ENCODE assay signal across 8 cellular contexts in genomic region chr9:83062011-83062652, GRCh38. TPM values are rescaled to one million over a fixed set of nuclear protein-coding genes. Genes with fewer than 3 reads are reported as not detected.
DNase-seq lines count a peak whose midpoint lies in the region; ATAC-seq, FAIRE-seq and TF ChIP-seq lines count a peak whose summit lies in the region.

No MANE protein-coding gene starts in this region.

- no peak for TF ChIP-seq CTCF in HFF-Myc (IDR thresholded peaks at IDR 0.05; ENCODE audit: low read depth, low read length, missing control alignments)
- TF ChIP-seq CTCF in hepatocyte (IDR thresholded peaks at IDR 0.05; ENCODE audit: poor library complexity) = no peak
- TF ChIP-seq CTCF in smooth muscle cell (IDR thresholded peaks at IDR 0.05; ENCODE audit: borderline replicate concordance, insufficient read depth, poor library complexity, severe bottlenecking) = no peak

- H3K9me2 ChIP-seq in hepatocyte (replicated peaks; ENCODE audit: insufficient read depth) = no peaks in the 10 kb centered on the region

- H3K4me3 ChIP-seq in HFF-Myc (replicated peaks; ENCODE audit: low read depth, low read length) (peak overlapping the region; percentile 49), hepatocyte (peak overlapping the region; percentile 55), smooth muscle cell (peak overlapping the region; percentile 47)

- H3K79me2 ChIP-seq in hepatocyte (peaks cover 30% of the 10 kb centered on the region), smooth muscle cell (ENCODE audit: low read depth) (no peaks in the 10 kb centered on the region)

- H3K27me3 ChIP-seq in hepatocyte (peaks cover 9% of the 10 kb centered on the region), smooth muscle cell (ENCODE audit: low read depth) (peaks cover 59% of the 10 kb centered on the region)

- no peaks in the 10 kb centered on the region for H3K9me3 ChIP-seq in hepatocyte (ENCODE audit: low read depth)
- H3K9me3 ChIP-seq in smooth muscle cell (replicated peaks; ENCODE audit: low read depth) = no peaks in the 10 kb centered on the region

- no peak for DNase-seq in HFF-Myc (ENCODE audit: extremely low read depth, low read depth)
- peak; percentile 60 for DNase-seq in RCC 7860 (ENCODE audit: low spot score)
- peak; percentile 70 for DNase-seq in hepatocyte (ENCODE audit: low spot score)
- DNase-seq in smooth muscle cell (lab: John Stamatoyannopoulos, UW; ENCODE audit: unreplicated experiment) = no peak
- DNase-seq in T-helper 2 cell = no peak
- no peak for DNase-seq in stimulated activated effector memory CD8-positive, alpha-beta T cell treated with anti-CD3 and anti-CD28 coated beads, Interleukin-12 subunit alpha, Interleukin-12 subunit beta, amount 100 ng/mL, for 72 hours (ENCODE audit: low spot score in 2 of 2)

- peaks cover 3% of the 10 kb centered on the region for H3K9me3 Mint-ChIP-seq in stimulated activated effector memory CD8-positive, alpha-beta T cell treated with anti-CD3 and anti-CD28 coated beads, Interleukin-12 subunit alpha, Interleukin-12 subunit beta, amount 100 ng/mL, for 72 hours

- H3K9ac ChIP-seq in smooth muscle cell (ENCODE audit: low read depth) = no peak overlapping the region

- FAIRE-seq in RCC 7860 (lab: Jason Lieb, UNC) = peak; percentile 10

- H3K27ac Mint-ChIP-seq in stimulated activated effector memory CD8-positive, alpha-beta T cell treated with anti-CD3 and anti-CD28 coated beads, Interleukin-12 subunit alpha, Interleukin-12 subunit beta, amount 100 ng/mL, for 72 hours = no peak overlapping the region

- H3K36me3 Mint-ChIP-seq in stimulated activated effector memory CD8-positive, alpha-beta T cell treated with anti-CD3 and anti-CD28 coated beads, Interleukin-12 subunit alpha, Interleukin-12 subunit beta, amount 100 ng/mL, for 72 hours = no peaks in the 10 kb centered on the region

- H3K4me3 Mint-ChIP-seq in stimulated activated effector memory CD8-positive, alpha-beta T cell treated with anti-CD3 and anti-CD28 coated beads, Interleukin-12 subunit alpha, Interleukin-12 subunit beta, amount 100 ng/mL, for 72 hours = no peak overlapping the region

- H3F3A ChIP-seq in smooth muscle cell (ENCODE audit: low read depth) = no peaks in the 10 kb centered on the region

- peaks cover 6% of the 10 kb centered on the region for H3K4me1 ChIP-seq in hepatocyte (ENCODE audit: insufficient read depth)
- H3K4me1 ChIP-seq in smooth muscle cell (ENCODE audit: low read depth) = peaks cover 10% of the 10 kb centered on the region

- H3K27ac ChIP-seq in hepatocyte (peak overlapping the region; percentile 94), smooth muscle cell (ENCODE audit: low read depth) (no peak overlapping the region)

- H3K4me1 Mint-ChIP-seq in stimulated activated effector memory CD8-positive, alpha-beta T cell treated with anti-CD3 and anti-CD28 coated beads, Interleukin-12 subunit alpha, Interleukin-12 subunit beta, amount 100 ng/mL, for 72 hours = no peaks in the 10 kb centered on the region

- peak overlapping the region; percentile 94 for H3K4me2 ChIP-seq in hepatocyte
- H3K4me2 ChIP-seq in smooth muscle cell = peak overlapping the region; percentile 84

- ATAC-seq in HG03280 (IDR thresholded peaks at IDR 0.05; ENCODE audit: unreplicated experiment) = no peak
- no peak for ATAC-seq in GM18511 (IDR thresholded peaks at IDR 0.05; ENCODE audit: unreplicated experiment)
- no peak for ATAC-seq in stimulated activated effector memory CD8-positive, alpha-beta T cell treated with anti-CD3 and anti-CD28 coated beads, Interleukin-12 subunit alpha, Interleukin-12 subunit beta, amount 100 ng/mL, for 72 hours

- H3K36me3 ChIP-seq in hepatocyte (replicated peaks; ENCODE audit: insufficient read depth, low read depth) = no peaks in the 10 kb centered on the region
- no peaks in the 10 kb centered on the region for H3K36me3 ChIP-seq in smooth muscle cell (ENCODE audit: low read depth)

- H4K20me1 ChIP-seq in hepatocyte (ENCODE audit: insufficient read depth, poor library complexity, severe bottlenecking) = no peaks in the 10 kb centered on the region
- H4K20me1 ChIP-seq in smooth muscle cell (ENCODE audit: low read depth) = no peaks in the 10 kb centered on the region

- H2AFZ ChIP-seq in hepatocyte (peak overlapping the region; percentile 43), smooth muscle cell (ENCODE audit: low read depth) (peak overlapping the region; percentile 47)

- 2% methylated on average over 50 of the region's 53 CpGs for WGBS in hepatocyte (ENCODE audit: low lambda C conversion rate, missing lambda C conversion rate)
- WGBS in smooth muscle cell (ENCODE audit: low lambda C conversion rate) = 4% methylated on average over 52 of the region's 53 CpGs

RNA-seq across cellular contexts. Expression of gene RASEF, which starts 0.8 kb away (rescaled TPM):
- total RNA-seq in hepatocyte (18.1 and 18.9 TPM in 2 replicates), smooth muscle cell (1.7 and 3.3 TPM in 2 replicates)
- polyA plus RNA-seq in hepatocyte (11.1 and 13.0 TPM in 2 replicates), smooth muscle cell (0.11 and 0.44 TPM in 2 replicates)

Comparison
In these comparisons a context has a peak if more than half of its experiments do, and no peak if none do; other contexts are left out.
1. DNase-seq: peak in RCC 7860 (single experiment) and hepatocyte (single experiment); none in HFF-Myc (single experiment), smooth muscle cell (single experiment), T-helper 2 cell (0 of 5) and stimulated activated effector memory CD8-positive, alpha-beta T cell treated with anti-CD3 and anti-CD28 coated beads, Interleukin-12 subunit alpha, Interleukin-12 subunit beta, amount 100 ng/mL, for 72 hours (0 of 2).
2. Peak in every context shown above with its lines, with median percentiles within 50 percentile points of each other: H3K4me3 ChIP-seq.